ENCODE assay signal across 8 cellular contexts in genomic region chr21:17610862-17611261, GRCh38.
DNase-seq lines count a peak whose midpoint lies in the region; ATAC-seq and TF ChIP-seq lines count a peak whose summit lies in the region.

No MANE protein-coding gene starts in this region.

- ATAC-seq in stimulated activated naive CD8-positive, alpha-beta T cell treated with anti-CD3 and anti-CD28 coated beads, Interleukin-15, amount 100 ng/mL, for 72 hours, result no peak
- no peak for ATAC-seq in GM21360 (IDR thresholded peaks at IDR 0.05; ENCODE audit: unreplicated experiment)

- peaks cover 22% of the 10 kb centered on the region for H3K4me1 Mint-ChIP-seq in activated naive CD4-positive, alpha-beta T cell treated with anti-CD3 and anti-CD28 coated beads, Interleukin-2, amount 50 U/mL, for 24 hours
- H3K4me1 Mint-ChIP-seq in stimulated activated naive CD8-positive, alpha-beta T cell treated with anti-CD3 and anti-CD28 coated beads, Interleukin-15, amount 100 ng/mL, for 72 hours, result peaks cover 19% of the 10 kb centered on the region

- TF ChIP-seq CTCF in 22Rv1 (IDR thresholded peaks at IDR 0.05), result no peak

- H3K4me3 Mint-ChIP-seq in activated naive CD4-positive, alpha-beta T cell treated with anti-CD3 and anti-CD28 coated beads, Interleukin-2, amount 50 U/mL, for 24 hours, result peak overlapping the region; percentile 88
- peak overlapping the region; percentile 84 to 89 for H3K4me3 Mint-ChIP-seq in stimulated activated naive CD8-positive, alpha-beta T cell treated with anti-CD3 and anti-CD28 coated beads, Interleukin-15, amount 100 ng/mL, for 72 hours

- H3K36me3 ChIP-seq in HAP-1 (replicated peaks), result peaks cover 35% of the 10 kb centered on the region
- peaks cover 19% of the 10 kb centered on the region for H3K36me3 ChIP-seq in iPS-18a (ENCODE audit: control insufficient read depth, low read depth, low read length)

- peak overlapping the region; percentile 81 for H3K9ac ChIP-seq in iPS-18a (ENCODE audit: low read length)

- peak overlapping the region; percentile 68 for H3K27ac ChIP-seq in 22Rv1
- peak overlapping the region; percentile 7 for H3K27ac ChIP-seq in iPS-18a (ENCODE audit: low read length)

- no peaks in the 10 kb centered on the region for H3K9me3 Mint-ChIP-seq in activated naive CD4-positive, alpha-beta T cell treated with anti-CD3 and anti-CD28 coated beads, Interleukin-2, amount 50 U/mL, for 24 hours
- H3K9me3 Mint-ChIP-seq in stimulated activated naive CD8-positive, alpha-beta T cell treated with anti-CD3 and anti-CD28 coated beads, Interleukin-15, amount 100 ng/mL, for 72 hours, result no peaks in the 10 kb centered on the region

- H3K27ac Mint-ChIP-seq in activated naive CD4-positive, alpha-beta T cell treated with anti-CD3 and anti-CD28 coated beads, Interleukin-2, amount 50 U/mL, for 24 hours, result peak overlapping the region; percentile 95
- peak overlapping the region; percentile 92 to 98 for H3K27ac Mint-ChIP-seq in stimulated activated naive CD8-positive, alpha-beta T cell treated with anti-CD3 and anti-CD28 coated beads, Interleukin-15, amount 100 ng/mL, for 72 hours

- peak in 1 of 2 experiments; percentile 21 for DNase-seq in HAP-1 (ENCODE audit: low spot score in 2 of 2)
- no peak for DNase-seq in stimulated activated naive CD8-positive, alpha-beta T cell treated with anti-CD3 and anti-CD28 coated beads, Interleukin-15, amount 100 ng/mL, for 72 hours
- DNase-seq in 8988T, result no peak
- no peak for DNase-seq in NCI-H524 treated with DMSO at 0.1 percent for 48 hours (lab: John Stamatoyannopoulos, UW)

- no peaks in the 10 kb centered on the region for H3K27me3 Mint-ChIP-seq in activated naive CD4-positive, alpha-beta T cell treated with anti-CD3 and anti-CD28 coated beads, Interleukin-2, amount 50 U/mL, for 24 hours
- H3K27me3 Mint-ChIP-seq in stimulated activated naive CD8-positive, alpha-beta T cell treated with anti-CD3 and anti-CD28 coated beads, Interleukin-15, amount 100 ng/mL, for 72 hours, result no peaks in the 10 kb centered on the region

- peaks cover 9% of the 10 kb centered on the region for H3K36me3 Mint-ChIP-seq in activated naive CD4-positive, alpha-beta T cell treated with anti-CD3 and anti-CD28 coated beads, Interleukin-2, amount 50 U/mL, for 24 hours

- H3K9me3 ChIP-seq in HAP-1, result no peaks in the 10 kb centered on the region
- no peaks in the 10 kb centered on the region for H3K9me3 ChIP-seq in iPS-18a (ENCODE audit: control insufficient read depth, low read depth, low read length)

- in situ Hi-C loops in HAP-1 (cut with MboI; ENCODE audit: low sequenced_read_pairs), result no loop called here

- H3K4me1 ChIP-seq in HAP-1 (peaks cover 8% of the 10 kb centered on the region), iPS-18a (ENCODE audit: control insufficient read depth, low read depth, low read length) (peaks cover 10% of the 10 kb centered on the region)

- H3K4me3 ChIP-seq in HAP-1, result peak overlapping the region; percentile 91
- H3K4me3 ChIP-seq in iPS-18a (ENCODE audit: low read length), result peak overlapping the region; percentile 90

- H3K27me3 ChIP-seq in HAP-1 (ENCODE audit: low read depth), result no peaks in the 10 kb centered on the region
- H3K27me3 ChIP-seq in iPS-18a (ENCODE audit: control insufficient read depth, insufficient read depth, low read length), result peaks cover 13% of the 10 kb centered on the region
